ENCODE assay signal across 8 cellular contexts in genomic region chr18:9613550-9614400, GRCh38. TPM values are rescaled to one million over a fixed set of nuclear protein-coding genes. Genes with fewer than 3 reads are reported as not detected.
DNase-seq lines count a peak whose midpoint lies in the region; ATAC-seq, FAIRE-seq and TF ChIP-seq lines count a peak whose summit lies in the region.

No MANE protein-coding gene starts in this region.

- H3K27ac ChIP-seq in endothelial cell of umbilical vein (ENCODE audit: insufficient read depth, low read depth, low read length): peak overlapping the region; percentile 86

- TF ChIP-seq CTCF in endothelial cell of umbilical vein (IDR thresholded peaks at IDR 0.05; ENCODE audit: extremely low read depth in 1 of 2, insufficient read depth in 1 of 2, low read depth in 1 of 2, low read length in 2 of 2) (no peak), mesothelial cell of epicardium (IDR thresholded peaks at IDR 0.05; ENCODE audit: unreplicated experiment) (no peak)

- no peak for TF ChIP-seq POLR2A in endothelial cell of umbilical vein (IDR thresholded peaks at IDR 0.05; ENCODE audit: low read depth, low read length)

- intact Hi-C loops in endothelial cell of umbilical vein (cut with micrococcal nuclease): loop anchor here (1.0 to 10.0 kb wide), 4 partner anchors 129 to 911 kb away; partner anchors contain the start of genes NAPG and VAPA

- H3K27me3 Mint-ChIP-seq in mesothelial cell of epicardium (ENCODE audit: low read depth): no peaks in the 10 kb centered on the region

- H2AFZ ChIP-seq in endothelial cell of umbilical vein (ENCODE audit: low read depth, low read length): peak overlapping the region; percentile 65

- peak overlapping the region; percentile 93 for H3K4me3 Mint-ChIP-seq in mesothelial cell of epicardium

- H3K9ac ChIP-seq in endothelial cell of umbilical vein (replicated peaks; ENCODE audit: extremely low read depth, insufficient read depth, low read length): peak overlapping the region; percentile 97

- H4K20me1 ChIP-seq in endothelial cell of umbilical vein (replicated peaks; ENCODE audit: control insufficient read depth, extremely low read depth, insufficient read depth, low read length): peaks cover 7% of the 10 kb centered on the region

- TSS peak; percentile 35 for BruUV-seq in endothelial cell of umbilical vein (replicated peaks; lab: Mats Ljungman, UMichigan)

- H3K79me2 ChIP-seq in endothelial cell of umbilical vein (ENCODE audit: control insufficient read depth, insufficient read depth, low read length): peaks cover 63% of the 10 kb centered on the region

- peaks cover 9% of the 10 kb centered on the region for H3K36me3 Mint-ChIP-seq in mesothelial cell of epicardium

- H3K4me3 ChIP-seq in endothelial cell of umbilical vein (replicated peaks in 1 of 3; ENCODE audit: insufficient read depth in 1 of 3, low read depth in 1 of 3, low read length in 3 of 3): peak overlapping the region; percentile 93 to 99 (median 98)

- peaks cover 52% of the 10 kb centered on the region for H3K4me1 ChIP-seq in endothelial cell of umbilical vein (ENCODE audit: control insufficient read depth, extremely low read depth, insufficient read depth, low read length)

- FAIRE-seq in endothelial cell of umbilical vein (lab: Jason Lieb, UNC): no peak

- CTCF ChIA-PET in endothelial cell of umbilical vein (lab: Charles Lee): interaction anchor here (1.5 to 3.5 kb wide), 3 partner anchors 60 to 104 kb away, joined by 5 to 35 read pairs (median 11); partner anchors contain the start of gene RAB31

- peaks cover 40% of the 10 kb centered on the region for H3K4me1 Mint-ChIP-seq in mesothelial cell of epicardium

- POLR2A ChIA-PET in endothelial cell of umbilical vein (lab: Charles Lee): no interaction called here

- peak; percentile 41 for ATAC-seq in GM18498 (IDR thresholded peaks at IDR 0.05; ENCODE audit: unreplicated experiment)
- peak; percentile 31 for ATAC-seq in HG02943 (IDR thresholded peaks at IDR 0.05; ENCODE audit: low read depth, unreplicated experiment)

- H3K36me3 ChIP-seq in endothelial cell of umbilical vein (ENCODE audit: control insufficient read depth in 2 of 2, extremely low read depth in 1 of 2, insufficient read depth in 2 of 2, low read length in 2 of 2): peaks cover 6 to 8% of the 10 kb centered on the region in 2 experiments

- peak overlapping the region; percentile 98 for H3K4me2 ChIP-seq in endothelial cell of umbilical vein (ENCODE audit: insufficient read depth, low read length)

- dilution Hi-C loops in endothelial cell of umbilical vein (cut with MboI; ENCODE audit: extremely low pct_ligation_motif_present, low sequenced_read_pairs): no loop called here

- H3K9me3 Mint-ChIP-seq in mesothelial cell of epicardium: no peaks in the 10 kb centered on the region

- H3K9me1 ChIP-seq in endothelial cell of umbilical vein (replicated peaks; ENCODE audit: control insufficient read depth, extremely low read depth, insufficient read depth, low read length): no peaks in the 10 kb centered on the region

- H3K9me3 ChIP-seq in endothelial cell of umbilical vein (replicated peaks; ENCODE audit: control insufficient read depth, insufficient read depth, low read length): no peaks in the 10 kb centered on the region

- no peaks in the 10 kb centered on the region for H3K27me3 ChIP-seq in endothelial cell of umbilical vein (ENCODE audit: control insufficient read depth in 2 of 2, insufficient read depth in 2 of 2, low read length in 2 of 2)

- H3K27ac Mint-ChIP-seq in mesothelial cell of epicardium: peak overlapping the region; percentile 98

- DNase-seq in 8988T (peak; percentile 56), NCI-H345 treated with DMSO at 0.1 percent for 48 hours (lab: John Stamatoyannopoulos, UW; ENCODE audit: unreplicated experiment) (peak; percentile 37), endothelial cell of umbilical vein (ENCODE audit: low read depth, low spot score) (peak; percentile 53), mesothelial cell of epicardium (ENCODE audit: low spot score in 2 of 2, unreplicated experiment in 2 of 2) (peak; percentile 42 to 66)
- DNase-seq in activated CD8-positive, alpha-beta memory T cell treated with anti-CD3 and anti-CD28 coated beads, Interleukin-2, amount 50 U/mL, for 48 hours: peak; percentile 75
- DNase-seq in stimulated activated CD8-positive, alpha-beta memory T cell treated with anti-CD3 and anti-CD28 coated beads, Interleukin-4, amount 100 ng/mL, for 24 hours (ENCODE audit: low read depth): peak; percentile 26

TF ChIP-seq in endothelial cell of umbilical vein, 7 proteins besides CTCF, POLR2A, EP300 and RAD21:
- TF ChIP-seq MYC (IDR thresholded peaks at IDR 0.05; ENCODE audit: low read depth, low read length): no peak
- peak; percentile 60 for TF ChIP-seq POLR2AphosphoS5 (IDR thresholded peaks at IDR 0.05; ENCODE audit: insufficient read depth, low read depth, low read length)

RNA-seq across cellular contexts. Expression of gene PPP4R1, which starts 0.6 kb away (rescaled TPM):
- total RNA-seq in endothelial cell of umbilical vein: 152 and 168 TPM in 2 replicates
- 121 and 138 TPM in 2 replicates for polyA plus RNA-seq in endothelial cell of umbilical vein
- 114 and 133 TPM in 2 replicates for polyA plus RNA-seq in endothelial cell of umbilical vein (2011; cell fraction: cytosol; rRNA removed)
- 274 and 307 TPM in 2 replicates for polyA plus RNA-seq in endothelial cell of umbilical vein (2011; cell fraction: nucleus; rRNA removed)
- polyA plus RNA-seq in endothelial cell of umbilical vein (2012): 89.0 and 107 TPM in 2 replicates
- polyA minus RNA-seq in endothelial cell of umbilical vein: 251 and 272 TPM in 2 replicates
- 44.9 TPM for polyA minus RNA-seq in endothelial cell of umbilical vein (2011; cell fraction: cytosol; rRNA and poly(A)+ RNA removed)
- polyA minus RNA-seq in endothelial cell of umbilical vein (2011; cell fraction: nucleus; rRNA and poly(A)+ RNA removed): 138 and 202 TPM in 2 replicates
- total RNA-seq in mesothelial cell of epicardium: 112 to 116 TPM (median 115 TPM) in 3 replicates

Comparison
In these comparisons a context has a peak if more than half of its experiments do, and no peak if none do; other contexts are left out.
1. Peak in every context shown above with its lines: DNase-seq, ATAC-seq, H3K4me3 ChIP-seq and H3K27ac ChIP-seq.